In genomic region chr7:87818336-87818735, GRCh38 we compare ENCODE assay signal across 26 cellular contexts.
"Had no signal": no experiment of that assay in that cellular context is flagged by ENCODE, and none has a peak within 500 bp of the region (broad histone marks: within the 10 kb centered on the region; RNA-seq: fewer than 3 reads in every experiment).

No MANE protein-coding gene starts in this region.

- DNase-seq: occipital lobe; ovary; posterior cingulate gyrus; psoas muscle; right cardiac atrium; right lobe of liver; sigmoid colon; small intestine; stimulated activated CD4-positive, alpha-beta T cell treated with anti-CD3 and anti-CD28 coated beads, Interleukin-15, amount 100 ng/mL, for 24 hours; stimulated activated CD4-positive, alpha-beta T cell treated with anti-CD3 and anti-CD28 coated beads, Interleukin-2, amount 100 ng/mL, for 24 hours; stimulated activated CD4-positive, alpha-beta T cell treated with anti-CD3 and anti-CD28 coated beads, Interleukin-2, amount 100 ng/mL, for 48 hours; stimulated activated CD4-positive, alpha-beta T cell treated with anti-CD3 and anti-CD28 coated beads, Interleukin-4, amount 100 ng/mL, for 24 hours; stimulated activated naive B cell treated with anti-CD40 and anti-IgM and Interleukin-4, amounts not matched to agents 10 μg/mL and 1 μg/mL and 100 μg/mL, for 72 hours; stimulated activated naive CD4-positive, alpha-beta T cell treated with Interleukin-2 at 50 U/mL for 16 hours; stomach; thyroid gland; trophoblast cell; upper lobe of left lung had no signal

- H3K79me2 ChIP-seq: parathyroid adenoma had no signal

- H3K4me2 ChIP-seq: neural progenitor cell had no signal

- H3K9ac ChIP-seq: neural progenitor cell, parathyroid adenoma had no signal

- H3K9me3 ChIP-seq: ovary, psoas muscle, right lobe of liver, sigmoid colon, stomach, thoracic aorta, thyroid gland, tibial nerve, upper lobe of left lung, vagina had no signal

- H3K4me1 ChIP-seq: neural progenitor cell, parathyroid adenoma, psoas muscle, right lobe of liver, sigmoid colon, stomach, thyroid gland, tibial nerve, upper lobe of left lung, vagina had no signal

- H3K36me3 ChIP-seq: neural progenitor cell, ovary, right lobe of liver, sigmoid colon, stomach, thoracic aorta, thyroid gland, tibial nerve, upper lobe of left lung, vagina had no signal

- H3K27ac ChIP-seq: neural progenitor cell, ovary, parathyroid adenoma, psoas muscle, right lobe of liver, sigmoid colon, stomach, thoracic aorta, thyroid gland, tibial nerve, upper lobe of left lung, vagina had no signal

- H3K27me3 ChIP-seq: neural progenitor cell, ovary, right lobe of liver, sigmoid colon, stomach, thyroid gland, tibial nerve, upper lobe of left lung, vagina had no signal

- FAIRE-seq: small intestine, urothelium cell line had no signal

- H2AFZ ChIP-seq: neural progenitor cell, parathyroid adenoma had no signal

- ATAC-seq: natural killer cell treated with Interleukin-12 subunit alpha and Interleukin-12 subunit beta and Interleukin-15 and Interleukin-18, amount 100 ng/mL, for 72 hours; psoas muscle; right cardiac atrium; right lobe of liver; stimulated activated effector memory CD8-positive, alpha-beta T cell treated with anti-CD3 and anti-CD28 coated beads, Interleukin-12 subunit alpha, Interleukin-12 subunit beta, amount 100 ng/mL, for 72 hours; stimulated activated naive B cell treated with anti-CD40 and anti-IgM and Interleukin-4, amounts not matched to agents 10 μg/mL and 1 μg/mL and 100 μg/mL, for 72 hours had no signal

- H3K4me3 ChIP-seq: neural progenitor cell, ovary, psoas muscle, right lobe of liver, sigmoid colon, stomach, thoracic aorta, thyroid gland, tibial nerve, upper lobe of left lung, vagina had no signal
